In genomic region chr7:23377134-23377533, GRCh38 we compare ENCODE assay signal across 18 cellular contexts.
DNase-seq lines count a peak whose midpoint lies in the region; ATAC-seq, FAIRE-seq and TF ChIP-seq lines count a peak whose summit lies in the region.
"Had no signal": no experiment of that assay in that cellular context is flagged by ENCODE, and none has a peak within 500 bp of the region (broad histone marks: within the 10 kb centered on the region; RNA-seq: fewer than 3 reads in every experiment).

No MANE protein-coding gene starts in this region.

- H3K9me2 ChIP-seq in Karpas-422 (replicated peaks; ENCODE audit: insufficient read depth, low read length): no peaks in the 10 kb centered on the region

- dilution Hi-C loops in keratinocyte (cut with MboI; ENCODE audit: extremely low pct_ligation_motif_present, low sequenced_read_pairs): no loop called here

- peak; percentile 48 for ATAC-seq in activated naive CD8-positive, alpha-beta T cell treated with anti-CD3 and anti-CD28 coated beads, Interleukin-2, amount 50 U/mL, for 24 hours
- ATAC-seq: CD8-positive, alpha-beta T cell had no signal

- H3K9me1 ChIP-seq in keratinocyte (ENCODE audit: control insufficient read depth, extremely low read depth, insufficient read depth, low read length): no peaks in the 10 kb centered on the region

- H3K4me3 ChIP-seq in Karpas-422 (ENCODE audit: low read length) (no peak overlapping the region), keratinocyte (ENCODE audit: control insufficient read depth in 2 of 3, extremely low read depth in 1 of 3, insufficient read depth in 2 of 3, low read depth in 1 of 3, low read length in 3 of 3) (no peak overlapping the region)
- H3K4me3 ChIP-seq: ovary, transverse colon had no signal

- H3K27me3 Mint-ChIP-seq in activated naive CD8-positive, alpha-beta T cell treated with anti-CD3 and anti-CD28 coated beads, Interleukin-2, amount 50 U/mL, for 24 hours: peaks cover 4% of the 10 kb centered on the region

- peaks cover 73% of the 10 kb centered on the region for H3K4me1 ChIP-seq in Karpas-422 (ENCODE audit: low read length)
- H3K4me1 ChIP-seq in keratinocyte (ENCODE audit: control insufficient read depth, extremely low read depth, insufficient read depth, low read length): peaks cover 20% of the 10 kb centered on the region
- H3K4me1 ChIP-seq: transverse colon had no signal

- no peak overlapping the region for H3K4me3 Mint-ChIP-seq in activated naive CD8-positive, alpha-beta T cell treated with anti-CD3 and anti-CD28 coated beads, Interleukin-2, amount 50 U/mL, for 24 hours
- H3K4me3 Mint-ChIP-seq: CD8-positive, alpha-beta T cell; central memory CD8-positive, alpha-beta T cell; IgD-negative memory B cell; immature natural killer cell had no signal

- no peaks in the 10 kb centered on the region for H3K9me3 Mint-ChIP-seq in activated naive CD8-positive, alpha-beta T cell treated with anti-CD3 and anti-CD28 coated beads, Interleukin-2, amount 50 U/mL, for 24 hours
- H3K9me3 Mint-ChIP-seq: CD8-positive, alpha-beta T cell; central memory CD8-positive, alpha-beta T cell; IgD-negative memory B cell; immature natural killer cell had no signal

- peak overlapping the region; percentile 68 for H3K27ac Mint-ChIP-seq in activated naive CD8-positive, alpha-beta T cell treated with anti-CD3 and anti-CD28 coated beads, Interleukin-2, amount 50 U/mL, for 24 hours
- H3K27ac Mint-ChIP-seq: CD8-positive, alpha-beta T cell; IgD-negative memory B cell; immature natural killer cell had no signal

- no peak overlapping the region for H3K9ac ChIP-seq in Karpas-422 (ENCODE audit: low read length)
- H3K9ac ChIP-seq in keratinocyte (ENCODE audit: control insufficient read depth, extremely low read depth, insufficient read depth, low read length): no peak overlapping the region

- H3K9me3 ChIP-seq in Karpas-422 (ENCODE audit: low read length) (no peaks in the 10 kb centered on the region), keratinocyte (ENCODE audit: control insufficient read depth, low read depth, low read length) (no peaks in the 10 kb centered on the region)
- H3K9me3 ChIP-seq: ovary, transverse colon had no signal

- H3K4me1 Mint-ChIP-seq in activated naive CD8-positive, alpha-beta T cell treated with anti-CD3 and anti-CD28 coated beads, Interleukin-2, amount 50 U/mL, for 24 hours: peaks cover 50% of the 10 kb centered on the region
- H3K4me1 Mint-ChIP-seq: central memory CD8-positive, alpha-beta T cell; immature natural killer cell had no signal

- peaks cover 9% of the 10 kb centered on the region for H3K36me3 ChIP-seq in Karpas-422 (ENCODE audit: insufficient read depth, low read length)
- H3K36me3 ChIP-seq in keratinocyte (ENCODE audit: control insufficient read depth in 2 of 2, extremely low read depth in 1 of 2, insufficient read depth in 2 of 2, low read length in 2 of 2): no peaks in the 10 kb centered on the region
- H3K36me3 ChIP-seq: ovary, transverse colon had no signal

- DNase-seq in ELR (ENCODE audit: low read depth): peak; percentile 90
- DNase-seq in Karpas-422: no peak
- no peak for DNase-seq in activated naive CD8-positive, alpha-beta T cell treated with anti-CD3 and anti-CD28 coated beads, Interleukin-2, amount 50 U/mL, for 24 hours
- DNase-seq in keratinocyte (ENCODE audit: low read depth, low spot score): peak; percentile 17
- DNase-seq in AG08395 (ENCODE audit: low spot score): no peak
- DNase-seq in ureter (ENCODE audit: low spot score): no peak
- DNase-seq in NCI-H524 treated with DMSO at 0.1 percent for 48 hours (lab: John Stamatoyannopoulos, UW): no peak
- DNase-seq in cerebellum (ENCODE audit: low spot score): no peak
- DNase-seq: activated CD4-positive, alpha-beta T cell treated with anti-CD3 and anti-CD28 coated beads for 1 hour; activated gamma-delta T cell; CD8-positive, alpha-beta T cell; immature natural killer cell; NCI-H187; NCI-H748 treated with DMSO at 0.1 percent for 48 hours; ovary; transverse colon had no signal

- no peaks in the 10 kb centered on the region for H3K27me3 ChIP-seq in Karpas-422 (ENCODE audit: low read length)
- H3K27me3 ChIP-seq in keratinocyte (ENCODE audit: control insufficient read depth, extremely low read depth, insufficient read depth, low read length): no peaks in the 10 kb centered on the region
- H3K27me3 ChIP-seq: ovary, transverse colon had no signal

- FAIRE-seq in keratinocyte (lab: Jason Lieb, UNC): peak; percentile 77

- peaks cover 1% of the 10 kb centered on the region for H3K36me3 Mint-ChIP-seq in activated naive CD8-positive, alpha-beta T cell treated with anti-CD3 and anti-CD28 coated beads, Interleukin-2, amount 50 U/mL, for 24 hours (ENCODE audit: low read depth)
- H3K36me3 Mint-ChIP-seq: CD8-positive, alpha-beta T cell; immature natural killer cell had no signal

- H3K4me2 ChIP-seq in Karpas-422 (ENCODE audit: low read depth, low read length, poor library complexity, severe bottlenecking) (no peak overlapping the region), keratinocyte (ENCODE audit: control insufficient read depth, extremely low read depth, insufficient read depth, low read depth, low read length) (no peak overlapping the region)

- TF ChIP-seq CTCF in keratinocyte (optimal IDR thresholded peaks at IDR 0.05 in 1 of 3, IDR thresholded peaks at IDR 0.05 in 1 of 3, conservative IDR thresholded peaks at IDR 0.05 in 1 of 3; ENCODE audit: extremely low read depth in 1 of 3, insufficient read depth in 2 of 3, low read length in 3 of 3): no peak

- no peaks in the 10 kb centered on the region for H4K20me1 ChIP-seq in Karpas-422 (ENCODE audit: insufficient read depth, low read depth, low read length)
- H4K20me1 ChIP-seq in keratinocyte (ENCODE audit: control insufficient read depth, extremely low read depth, insufficient read depth, low read length): no peaks in the 10 kb centered on the region

- H2AFZ ChIP-seq in Karpas-422 (ENCODE audit: low read length) (no peak overlapping the region), keratinocyte (ENCODE audit: control insufficient read depth, low read length) (no peak overlapping the region)

- H3K27ac ChIP-seq in Karpas-422 (ENCODE audit: low read length) (peak overlapping the region; percentile 41; the same call in 1 of the 2 replicates), keratinocyte (ENCODE audit: control insufficient read depth, insufficient read depth, low read length) (no peak overlapping the region)
- H3K27ac ChIP-seq: ovary, transverse colon had no signal

- H3K79me2 ChIP-seq in Karpas-422 (ENCODE audit: low read length) (peaks cover 92% of the 10 kb centered on the region), keratinocyte (ENCODE audit: control insufficient read depth, insufficient read depth, low read length) (peaks cover 2% of the 10 kb centered on the region)

Comparison
In these comparisons a context has a peak if more than half of its experiments do, and no peak if none do; other contexts are left out.
1. DNase-seq: peak in ELR (single experiment) and keratinocyte (single experiment); none in Karpas-422 (single experiment), activated naive CD8-positive, alpha-beta T cell treated with anti-CD3 and anti-CD28 coated beads, Interleukin-2, amount 50 U/mL, for 24 hours (single experiment), AG08395 (single experiment), ureter (single experiment), NCI-H524 treated with DMSO at 0.1 percent for 48 hours (single experiment) and cerebellum (single experiment).